In the genomic region with DNA sequence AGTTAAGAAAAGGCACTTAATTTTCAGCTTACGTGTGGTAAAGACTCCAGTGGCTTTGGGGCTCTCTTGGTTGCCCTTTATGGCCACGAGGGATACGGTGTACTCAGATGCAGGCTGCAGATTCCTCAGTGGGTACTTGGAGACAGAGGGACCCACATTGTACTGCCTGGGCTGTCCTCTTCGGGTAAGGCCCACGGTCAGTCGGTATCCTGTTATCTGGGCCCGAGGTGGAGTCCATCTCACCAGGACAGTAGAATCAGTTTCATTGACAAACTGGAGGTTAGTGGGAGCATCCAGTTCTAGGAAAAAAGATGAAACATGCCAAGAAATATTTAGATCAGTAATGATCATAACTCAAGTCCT, we compare ENCODE assay signal across 21 cellular contexts. TPM values are rescaled to one million over a fixed set of nuclear protein-coding genes. Genes with fewer than 3 reads are reported as not detected.
DNase-seq lines count a peak whose midpoint lies in the region; ATAC-seq, FAIRE-seq and TF ChIP-seq lines count a peak whose summit lies in the region.
"Had no signal": no experiment of that assay in that cellular context is flagged by ENCODE, and none has a peak within 500 bp of the region (broad histone marks: within the 10 kb centered on the region; RNA-seq: fewer than 3 reads in every experiment).

No MANE protein-coding gene starts in this region.

- H4K20me1 ChIP-seq in astrocyte (ENCODE audit: insufficient read depth, low read length), result peaks cover 94% of the 10 kb centered on the region

- WGBS in mesenchymal stem cell, result 95% methylated on average over 7 of the region's 7 CpGs
- 84 to 91% methylated on average over 7 of the region's 7 CpGs for WGBS in testis, 2 donors

- H3K4me1 ChIP-seq in astrocyte (ENCODE audit: insufficient read depth, low read length) (peaks cover 35% of the 10 kb centered on the region), mesenchymal stem cell (ENCODE audit: control insufficient read depth, insufficient read depth, low read depth, low read length) (peaks cover 12% of the 10 kb centered on the region), thoracic aorta (ENCODE audit: control insufficient read depth in 1 of 2, low read depth in 2 of 2) (peaks cover 8 to 58% of the 10 kb centered on the region in 2 donors), testis (no peaks in the 10 kb centered on the region)

- H3K9me3 Mint-ChIP-seq in astrocyte (ENCODE audit: unreplicated experiment), result no peaks in the 10 kb centered on the region
- H3K9me3 Mint-ChIP-seq in activated CD8-positive, alpha-beta memory T cell treated with anti-CD3 and anti-CD28 coated beads, Interleukin-2, amount 10 ng/mL, durations not matched to agents 7 days and 5 days (ENCODE audit: low read depth), result no peaks in the 10 kb centered on the region

- H3K18ac ChIP-seq in mesenchymal stem cell (ENCODE audit: low read depth in 1 of 2, low read length in 2 of 2), result peak overlapping the region in 1 of 2 experiments; percentile 55

- no peaks in the 10 kb centered on the region for H3K27me3 Mint-ChIP-seq in astrocyte (ENCODE audit: low read depth, unreplicated experiment)
- H3K27me3 Mint-ChIP-seq in activated CD8-positive, alpha-beta memory T cell treated with anti-CD3 and anti-CD28 coated beads, Interleukin-2, amount 10 ng/mL, durations not matched to agents 7 days and 5 days, result peaks cover 32% of the 10 kb centered on the region

- peaks cover 92% of the 10 kb centered on the region for H3K36me3 ChIP-seq in astrocyte (ENCODE audit: insufficient read depth, low read length)
- H3K36me3 ChIP-seq in mesenchymal stem cell (ENCODE audit: control insufficient read depth in 1 of 2, insufficient read depth in 2 of 2, low read depth in 1 of 2, low read length in 2 of 2), result peaks cover 29 to 96% of the 10 kb centered on the region in 2 experiments
- H3K36me3 ChIP-seq in thoracic aorta, result peaks cover 66% of the 10 kb centered on the region
- no peaks in the 10 kb centered on the region for H3K36me3 ChIP-seq in testis (ENCODE audit: low read depth, missing control alignments)

- H3K79me1 ChIP-seq in mesenchymal stem cell (replicated peaks; ENCODE audit: low read length, poor library complexity, severe bottlenecking), result peaks cover 2% of the 10 kb centered on the region

- H3K4me3 ChIP-seq in AG04450 (ENCODE audit: low read depth, low read length) (no peak overlapping the region), astrocyte (ENCODE audit: insufficient read depth, low read depth, low read length) (no peak overlapping the region), mesenchymal stem cell (ENCODE audit: insufficient read depth in 1 of 2, low read depth in 1 of 2, low read length in 2 of 2) (peak overlapping the region in 1 of 2 experiments; percentile 17), thoracic aorta (no peak overlapping the region), testis (no peak overlapping the region)
- H3K4me3 ChIP-seq: K562, SK-N-MC had no signal

- H3K27ac ChIP-seq in AG04450 (ENCODE audit: low read depth, low read length) (peak overlapping the region; percentile 47), astrocyte (ENCODE audit: low read depth, low read length) (peak overlapping the region; percentile 26), mesenchymal stem cell (ENCODE audit: low read length, poor library complexity, severe bottlenecking) (peak overlapping the region; percentile 6), thoracic aorta (peak overlapping the region; percentile 45 to 47), testis (no peak overlapping the region)
- H3K27ac ChIP-seq: SK-N-MC had no signal

- H3K23ac ChIP-seq in mesenchymal stem cell (ENCODE audit: low read length in 2 of 2), result no peak overlapping the region

- peak overlapping the region; percentile 66 for H3K4me3 Mint-ChIP-seq in astrocyte (ENCODE audit: unreplicated experiment)
- H3K4me3 Mint-ChIP-seq in activated CD8-positive, alpha-beta memory T cell treated with anti-CD3 and anti-CD28 coated beads, Interleukin-2, amount 10 ng/mL, durations not matched to agents 7 days and 5 days, result no peak overlapping the region
- H3K4me3 Mint-ChIP-seq: CD8-positive, alpha-beta memory T cell had no signal

- CTCF ChIA-PET in AG04450 (lab: Charles Lee), result interaction anchor here (1.8 kb wide), 1 partner anchor 515 kb away, joined by 4 read pairs; no protein-coding TSS in a partner anchor
- CTCF ChIA-PET in activated CD8-positive, alpha-beta memory T cell treated with anti-CD3 and anti-CD28 coated beads, Interleukin-2, amount 10 ng/mL, durations not matched to agents 7 days and 5 days (lab: Charles Lee), result interaction anchor here (0.7 kb wide), 1 partner anchor 215 kb away, joined by 3 read pairs; no protein-coding TSS in a partner anchor

- H3K27ac Mint-ChIP-seq in astrocyte (ENCODE audit: unreplicated experiment), result peak overlapping the region; percentile 90
- no peak overlapping the region for H3K27ac Mint-ChIP-seq in activated CD8-positive, alpha-beta memory T cell treated with anti-CD3 and anti-CD28 coated beads, Interleukin-2, amount 10 ng/mL, durations not matched to agents 7 days and 5 days
- H3K27ac Mint-ChIP-seq: CD8-positive, alpha-beta memory T cell had no signal

- H3K79me2 ChIP-seq in astrocyte (ENCODE audit: insufficient read depth, low read length), result peaks cover 26% of the 10 kb centered on the region

- H3K27me3 ChIP-seq in AG04450 (ENCODE audit: control insufficient read depth, insufficient read depth, low read length), result no peaks in the 10 kb centered on the region
- no peaks in the 10 kb centered on the region for H3K27me3 ChIP-seq in astrocyte (ENCODE audit: insufficient read depth, low read length)
- no peaks in the 10 kb centered on the region for H3K27me3 ChIP-seq in mesenchymal stem cell (ENCODE audit: control insufficient read depth in 1 of 2, insufficient read depth in 1 of 2, low read length in 2 of 2)
- H3K27me3 ChIP-seq in thoracic aorta (replicated peaks; ENCODE audit: insufficient read depth), result no peaks in the 10 kb centered on the region
- H3K27me3 ChIP-seq in testis, result no peaks in the 10 kb centered on the region

- TF ChIP-seq POLR2A in testis (IDR thresholded peaks at IDR 0.05), result no peak

- H2BK12ac ChIP-seq in mesenchymal stem cell (ENCODE audit: low read length in 2 of 2), result no peak overlapping the region

- H4K8ac ChIP-seq in mesenchymal stem cell (ENCODE audit: low read length), result no peak overlapping the region

- no peak overlapping the region for H3K4ac ChIP-seq in mesenchymal stem cell (ENCODE audit: low read depth in 1 of 2, low read length in 2 of 2)

- POLR2A ChIA-PET in AG04450 (lab: Yijun Ruan, JAX), result no interaction called here

- H2AK5ac ChIP-seq in mesenchymal stem cell (ENCODE audit: low read length, severe bottlenecking), result no peak overlapping the region

- peak; percentile 69 for FAIRE-seq in astrocyte (lab: Jason Lieb, UNC)
- FAIRE-seq: A204.1, GM12892, GM18507, K562, RCC 7860 had no signal

- H3K9ac ChIP-seq in astrocyte (ENCODE audit: low read length) (peak overlapping the region; percentile 15), mesenchymal stem cell (ENCODE audit: low read length) (peak overlapping the region; percentile 70)

- intact Hi-C loops in testis (cut with DNase I; ENCODE audit: low total_unique reads), result no loop called here

- TF ChIP-seq CTCF in AG04450 (IDR thresholded peaks at IDR 0.05; ENCODE audit: low read depth, low read length), result no peak
- no peak for TF ChIP-seq CTCF in astrocyte (IDR thresholded peaks at IDR 0.05; ENCODE audit: insufficient read depth, low read depth, low read length)
- no peak for TF ChIP-seq CTCF in thoracic aorta (IDR thresholded peaks at IDR 0.05)
- TF ChIP-seq CTCF in testis (IDR thresholded peaks at IDR 0.05), result no peak

- H3K9me3 ChIP-seq in AG04450 (ENCODE audit: control insufficient read depth, insufficient read depth, low read length), result no peaks in the 10 kb centered on the region
- no peaks in the 10 kb centered on the region for H3K9me3 ChIP-seq in astrocyte (ENCODE audit: insufficient read depth, low read depth, low read length)
- H3K9me3 ChIP-seq in mesenchymal stem cell (ENCODE audit: control insufficient read depth, low read length), result no peaks in the 10 kb centered on the region
- no peaks in the 10 kb centered on the region for H3K9me3 ChIP-seq in thoracic aorta
- H3K9me3 ChIP-seq in testis, result no peaks in the 10 kb centered on the region

- H3K14ac ChIP-seq in mesenchymal stem cell (ENCODE audit: low read length in 2 of 2), result no peak overlapping the region

- peaks cover 34% of the 10 kb centered on the region for H3K36me3 Mint-ChIP-seq in astrocyte (ENCODE audit: low read depth, unreplicated experiment)
- H3K36me3 Mint-ChIP-seq in activated CD8-positive, alpha-beta memory T cell treated with anti-CD3 and anti-CD28 coated beads, Interleukin-2, amount 10 ng/mL, durations not matched to agents 7 days and 5 days, result no peaks in the 10 kb centered on the region
- H3K36me3 Mint-ChIP-seq: CD8-positive, alpha-beta memory T cell had no signal

- ATAC-seq in thoracic aorta (ENCODE audit: insufficient number of reproducible peaks, low FRiP score, low read depth), result no peak
- no peak for ATAC-seq in activated CD8-positive, alpha-beta memory T cell treated with anti-CD3 and anti-CD28 coated beads, Interleukin-2, amount 10 ng/mL, durations not matched to agents 7 days and 5 days
- ATAC-seq: K562 had no signal

- DNase-seq in AG04450 (ENCODE audit: low read depth, low spot score) (no peak), astrocyte (ENCODE audit: low read depth) (no peak), mesenchymal stem cell (no peak), thoracic aorta (ENCODE audit: low spot score) (no peak), AG08396 (ENCODE audit: low spot score) (no peak), GM19240 (ENCODE audit: insufficient read length, low spot score) (no peak), testis (no peak)
- DNase-seq in activated CD8-positive, alpha-beta memory T cell treated with anti-CD3 and anti-CD28 coated beads, Interleukin-2, amount 10 ng/mL, durations not matched to agents 7 days and 5 days, result no peak
- DNase-seq: C1 segment of cervical spinal cord; CD8-positive, alpha-beta memory T cell; H7; NCI-H1694 treated with DMSO at 0.1 percent for 48 hours; NCI-H510A; NCI-H774; Right ventricle myocardium superior had no signal

- H2BK15ac ChIP-seq in mesenchymal stem cell (ENCODE audit: low read depth, poor library complexity, severe bottlenecking), result no peak overlapping the region

- H4K91ac ChIP-seq in mesenchymal stem cell (ENCODE audit: low read length), result no peak overlapping the region

- H3K4me2 ChIP-seq in astrocyte (ENCODE audit: low read length), result peak overlapping the region; percentile 27
- no peak overlapping the region for H3K4me2 ChIP-seq in mesenchymal stem cell (ENCODE audit: low read length, poor library complexity, severe bottlenecking)

- H2BK5ac ChIP-seq in mesenchymal stem cell (ENCODE audit: low read depth, low read length, poor library complexity, severe bottlenecking), result no peak overlapping the region

- peaks cover 44% of the 10 kb centered on the region for H3K4me1 Mint-ChIP-seq in astrocyte (ENCODE audit: low read depth, unreplicated experiment)
- H3K4me1 Mint-ChIP-seq in activated CD8-positive, alpha-beta memory T cell treated with anti-CD3 and anti-CD28 coated beads, Interleukin-2, amount 10 ng/mL, durations not matched to agents 7 days and 5 days, result peaks cover 12% of the 10 kb centered on the region
- H3K4me1 Mint-ChIP-seq: CD8-positive, alpha-beta memory T cell had no signal

- H2AFZ ChIP-seq in astrocyte (ENCODE audit: low read depth, low read length) (no peak overlapping the region), mesenchymal stem cell (ENCODE audit: low read depth, low read length) (no peak overlapping the region)

- no peak overlapping the region for H2BK120ac ChIP-seq in mesenchymal stem cell (ENCODE audit: low read depth, low read length)

RNA-seq across cellular contexts. Expression of a gene that starts 31.5 kb away (rescaled TPM):
- 6,646 and 8,374 TPM in 2 replicates for polyA plus RNA-seq in AG04450 (2011; rRNA removed)
- 8,900 and 10,922 TPM in 2 replicates for polyA minus RNA-seq in AG04450 (2011; rRNA and poly(A)+ RNA removed)
- 17,010 and 22,524 TPM in 2 replicates for total RNA-seq in astrocyte
- 1,493 TPM for polyA plus RNA-seq in mesenchymal stem cell (2013, experiment 1 of 2)
- polyA plus RNA-seq in mesenchymal stem cell (2013, experiment 2 of 2), result 1,327 TPM
- 1,000 to 10,000 TPM; 6,415 to 8,882 TPM for total RNA-seq in thoracic aorta
- 10 to 100 TPM; 36.8 to 66.3 TPM for total RNA-seq in testis
- 245 TPM for polyA plus RNA-seq in testis (ENCODE audit: insufficient read depth, low read depth, low replicate concordance)
- 1 to 10 TPM in 1 of 2 experiments, under 1 TPM in 1; 0.70 to 2.5 TPM for total RNA-seq in activated CD8-positive, alpha-beta memory T cell treated with anti-CD3 and anti-CD28 coated beads, Interleukin-2, amount 10 ng/mL, durations not matched to agents 7 days and 5 days

Comparison
In these comparisons a context has a peak if more than half of its experiments do, and no peak if none do; other contexts are left out.
1. H3K27ac ChIP-seq: peak in AG04450 (single experiment), astrocyte (single experiment), mesenchymal stem cell (single experiment) and thoracic aorta (2 of 2); none in testis (0 of 2).
2. RNA of a gene that starts 31.5 kb away (total RNA-seq): 17,010 to 22,524 TPM in astrocyte and 6,415 to 8,882 TPM in thoracic aorta; 36.8 to 66.3 TPM in testis and 0.70 to 2.5 TPM in activated CD8-positive, alpha-beta memory T cell treated with anti-CD3 and anti-CD28 coated beads, Interleukin-2, amount 10 ng/mL, durations not matched to agents 7 days and 5 days; every median in the first group is over 10 times any median in the second.